Comparison of ENCODE assay signal across 13 cellular contexts in genomic region chr14:36028218-36028617, GRCh38.
A peak's percentile ranks its signal among the peaks of the same experiment; 100 is the strongest.
DNase-seq lines count a peak whose midpoint lies in the region; ATAC-seq and TF ChIP-seq lines count a peak whose summit lies in the region.
"Had no signal": no experiment of that assay in that cellular context is flagged by ENCODE, and none has a peak within 500 bp of the region (broad histone marks: within the 10 kb centered on the region; RNA-seq: fewer than 3 reads in every experiment).

No MANE protein-coding gene starts in this region.

- CTCF ChIA-PET in mammary epithelial cell (lab: Charles Lee; ENCODE audit: low non-redundant PET): no interaction called here

- intact Hi-C loops in mammary epithelial cell (cut with micrococcal nuclease): no loop called here

- dilution Hi-C loops in mammary epithelial cell (cut with HindIII; ENCODE audit: low sequenced_read_pairs): no loop called here

- DNase-seq in NCI-H82 (lab: John Stamatoyannopoulos, UW) (peak; percentile 48), NCI-H82 treated with DMSO at 0.1 percent for 48 hours (lab: John Stamatoyannopoulos, UW; ENCODE audit: unreplicated experiment) (no peak), NCI-H69 (lab: John Stamatoyannopoulos, UW) (peak; percentile 63), mammary epithelial cell (peak; percentile 1)
- DNase-seq in stimulated activated naive CD4-positive, alpha-beta T cell (lab: John Stamatoyannopoulos, UW): no peak
- DNase-seq: activated CD4-positive, CD25-positive, alpha-beta regulatory T cell treated with anti-CD3 and anti-CD28 coated beads, Interleukin-2, amount 50 U/mL, for 72 hours; left lung; NCI-H1436; psoas muscle; T-cell had no signal

- no peaks in the 10 kb centered on the region for H3K4me1 ChIP-seq in mammary epithelial cell (ENCODE audit: insufficient read depth, low read length)
- H3K4me1 ChIP-seq: left lung, psoas muscle had no signal

- no peak overlapping the region for H3K27ac ChIP-seq in mammary epithelial cell (ENCODE audit: insufficient read depth, low read depth, low read length)
- H3K27ac ChIP-seq: left lung, psoas muscle had no signal

- no peak overlapping the region for H3K9ac ChIP-seq in mammary epithelial cell (ENCODE audit: insufficient read depth, low read length)

- no peaks in the 10 kb centered on the region for H4K20me1 ChIP-seq in mammary epithelial cell (ENCODE audit: insufficient read depth, low read length)

- BruUV-seq in mammary epithelial cell (replicated peaks; lab: Mats Ljungman, UMichigan): no TSS peak

- H3K4me2 ChIP-seq in mammary epithelial cell (ENCODE audit: insufficient read depth, low read depth, low read length): no peak overlapping the region

- ATAC-seq in HG03460 (IDR thresholded peaks at IDR 0.05; ENCODE audit: unreplicated experiment) (no peak), GM21576 (IDR thresholded peaks at IDR 0.05; ENCODE audit: unreplicated experiment) (no peak)
- ATAC-seq: left lung, psoas muscle, T-cell had no signal

- no peak overlapping the region for H2AFZ ChIP-seq in mammary epithelial cell (ENCODE audit: low read depth, low read length)

- no peaks in the 10 kb centered on the region for H3K79me2 ChIP-seq in mammary epithelial cell (ENCODE audit: insufficient read depth, low read length)

- no peak overlapping the region for H3K4me3 ChIP-seq in mammary epithelial cell (replicated peaks in 1 of 3; ENCODE audit: insufficient read depth in 1 of 3, low read depth in 2 of 3, low read length in 3 of 3)
- H3K4me3 ChIP-seq: left lung, psoas muscle had no signal

- TF ChIP-seq CTCF in GM12872 (IDR thresholded peaks at IDR 0.05; ENCODE audit: insufficient read depth, low read depth, low read length) (peak; percentile 40; the same call in 1 of the 3 replicates), mammary epithelial cell (conservative IDR thresholded peaks at IDR 0.05 in 1 of 2, IDR thresholded peaks at IDR 0.05 in 1 of 2; ENCODE audit: extremely low read depth in 1 of 2, insufficient read depth in 1 of 2, low read depth in 1 of 2, low read length in 2 of 2) (peak in 1 of 2 donors; percentile 15)

- no peaks in the 10 kb centered on the region for H3K27me3 ChIP-seq in mammary epithelial cell (ENCODE audit: insufficient read depth, low read length)
- H3K27me3 ChIP-seq: left lung had no signal

- H3K9me3 ChIP-seq in mammary epithelial cell (replicated peaks; ENCODE audit: insufficient read depth, low read length): no peaks in the 10 kb centered on the region
- H3K9me3 ChIP-seq: left lung, psoas muscle had no signal

- 66% methylated on average over 4 of the region's 4 CpGs for WGBS in mammary epithelial cell (ENCODE audit: low coverage, missing lambda C conversion rate)

- in situ Hi-C loops in mammary epithelial cell (cut with MboI; ENCODE audit: low sequenced_read_pairs in 2 of 2): no loop called here

- H3K36me3 ChIP-seq in mammary epithelial cell (ENCODE audit: insufficient read depth, low read length): no peaks in the 10 kb centered on the region
- H3K36me3 ChIP-seq: left lung had no signal

Comparison
In these comparisons a context has a peak if more than half of its experiments do, and no peak if none do; other contexts are left out.
1. DNase-seq: peak in NCI-H82 (single experiment), NCI-H69 (single experiment) and mammary epithelial cell (single experiment); none in NCI-H82 treated with DMSO at 0.1 percent for 48 hours (single experiment) and stimulated activated naive CD4-positive, alpha-beta T cell (0 of 6).